In the genomic region with DNA sequence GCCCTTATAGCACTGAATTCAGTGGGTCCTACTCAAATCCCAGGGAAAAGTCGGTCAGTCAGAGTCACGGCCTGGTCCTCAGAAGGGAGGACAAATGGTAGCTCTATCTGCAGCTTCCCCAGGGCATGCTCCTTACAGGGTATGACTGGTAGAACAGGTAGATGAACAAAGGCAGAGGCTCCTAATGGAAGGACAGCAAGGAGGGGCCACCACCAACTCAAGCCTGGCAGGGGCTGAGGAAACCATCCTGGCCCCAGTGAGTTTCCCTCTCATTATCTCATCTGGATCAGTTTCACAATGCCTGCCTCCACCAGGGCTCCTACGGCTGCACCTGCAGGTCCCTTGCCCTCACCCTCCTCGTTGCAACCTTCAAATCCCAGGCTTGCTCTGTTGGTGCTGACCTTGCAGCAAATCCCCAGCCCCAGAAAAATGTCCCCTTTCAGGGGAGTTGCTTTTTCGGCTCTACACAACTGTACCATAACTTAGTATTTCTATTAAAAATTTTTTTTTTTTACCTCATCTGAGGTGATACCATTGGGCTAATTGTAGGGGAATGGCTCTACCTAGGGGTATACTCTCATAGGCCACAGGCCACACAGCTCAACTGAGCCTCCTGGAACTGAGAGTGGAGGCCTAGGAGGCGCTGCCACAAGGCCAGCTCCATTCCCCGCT, we compare ENCODE assay signal across 9 cellular contexts. TPM values are rescaled to one million over a fixed set of nuclear protein-coding genes. Genes with fewer than 3 reads are reported as not detected.
DNase-seq lines count a peak whose midpoint lies in the region; ATAC-seq, FAIRE-seq and TF ChIP-seq lines count a peak whose summit lies in the region.
"Had no signal": no experiment of that assay in that cellular context is flagged by ENCODE, and none has a peak within 500 bp of the region (broad histone marks: within the 10 kb centered on the region; RNA-seq: fewer than 3 reads in every experiment).

No MANE protein-coding gene starts in this region.

- no peaks in the 10 kb centered on the region for H3K4me1 ChIP-seq in right lobe of liver

- ATAC-seq in HG02798 (IDR thresholded peaks at IDR 0.05; ENCODE audit: poor library complexity, unreplicated experiment) (peak; percentile 2), right lobe of liver (no peak)

- 86% methylated on average over 5 of the region's 7 CpGs for WGBS in right lobe of liver (ENCODE audit: insufficient coverage, low coverage, low lambda C conversion rate, missing lambda C conversion rate)

- peaks cover 22% of the 10 kb centered on the region for H3K36me3 Mint-ChIP-seq in osteocyte (ENCODE audit: unreplicated experiment)

- TF ChIP-seq POLR2A in GM12892 (IDR thresholded peaks at IDR 0.05; ENCODE audit: low read depth, low read length) (peak; percentile 11), right lobe of liver (IDR thresholded peaks at IDR 0.05) (no peak)

- H3K27me3 Mint-ChIP-seq in osteocyte (ENCODE audit: unreplicated experiment): no peaks in the 10 kb centered on the region

- H3K4me3 ChIP-seq in right lobe of liver: no peak overlapping the region
- H3K4me3 ChIP-seq: testis had no signal

- DNase-seq in GM12892 (ENCODE audit: insufficient read length) (no peak), osteocyte (ENCODE audit: extremely low spot score, unreplicated experiment) (no peak), COR-L47 (lab: John Stamatoyannopoulos, UW) (no peak), right lobe of liver (no peak), NCI-H146 treated with DMSO at 0.1 percent for 48 hours (lab: John Stamatoyannopoulos, UW; ENCODE audit: unreplicated experiment) (no peak), cerebellar cortex (ENCODE audit: low spot score) (no peak)
- DNase-seq in activated T-cell treated with anti-CD3 and anti-CD28 coated beads, Interleukin-2, amount 50 U/mL, for 1 hour: peak; percentile 24

- intact Hi-C loops in right lobe of liver (cut with DNase I): no loop called here

- no peaks in the 10 kb centered on the region for H3K27me3 ChIP-seq in right lobe of liver
- H3K27me3 ChIP-seq: testis had no signal

- peaks cover 0 to 17% (median 1%) of the 10 kb centered on the region in 4 donors for H3K36me3 ChIP-seq in right lobe of liver

- TF ChIP-seq CTCF in osteocyte (IDR thresholded peaks at IDR 0.05) (no peak), right lobe of liver (IDR thresholded peaks at IDR 0.05) (no peak)

- peak overlapping the region; percentile 68 for H3K27ac Mint-ChIP-seq in osteocyte (ENCODE audit: unreplicated experiment)

- H3K9me3 ChIP-seq in right lobe of liver: no peaks in the 10 kb centered on the region
- H3K9me3 ChIP-seq: testis had no signal

- FAIRE-seq in GM12892 (lab: Jason Lieb, UNC): peak; percentile 36

- no peak overlapping the region for H3K4me3 Mint-ChIP-seq in osteocyte (ENCODE audit: unreplicated experiment)

- no peaks in the 10 kb centered on the region for H3K9me3 Mint-ChIP-seq in osteocyte (ENCODE audit: unreplicated experiment)

- H3K4me1 Mint-ChIP-seq in osteocyte (ENCODE audit: unreplicated experiment): peaks cover 55% of the 10 kb centered on the region

- H3K27ac ChIP-seq in right lobe of liver: peak overlapping the region in 1 of 3 donors; percentile 67

RNA-seq across cellular contexts. Expression of gene MYO1G, which starts 2.4 kb away (rescaled TPM):
- polyA plus RNA-seq in GM12892 (2012; ENCODE audit: missing spikeins): 137 TPM
- total RNA-seq in osteocyte (0.05 TPM in 1 of 2 replicates, not detected in the other), right lobe of liver (1 to 10 TPM in 5 of 6 experiments, under 1 TPM in 1; 0.92 to 4.5 (median 2.0) TPM)

RNA-seq across cellular contexts. Expression of gene CCM2, which starts 18.8 kb away (rescaled TPM):
- 37.2 TPM for polyA plus RNA-seq in GM12892 (2012; ENCODE audit: missing spikeins)
- 41.4 and 42.3 TPM in 2 replicates for total RNA-seq in osteocyte
- total RNA-seq in right lobe of liver: 10 to 100 TPM; 29.4 to 70.7 (median 37.9) TPM
